1 cellular context compared by ENCODE assay signal in the genomic region with DNA sequence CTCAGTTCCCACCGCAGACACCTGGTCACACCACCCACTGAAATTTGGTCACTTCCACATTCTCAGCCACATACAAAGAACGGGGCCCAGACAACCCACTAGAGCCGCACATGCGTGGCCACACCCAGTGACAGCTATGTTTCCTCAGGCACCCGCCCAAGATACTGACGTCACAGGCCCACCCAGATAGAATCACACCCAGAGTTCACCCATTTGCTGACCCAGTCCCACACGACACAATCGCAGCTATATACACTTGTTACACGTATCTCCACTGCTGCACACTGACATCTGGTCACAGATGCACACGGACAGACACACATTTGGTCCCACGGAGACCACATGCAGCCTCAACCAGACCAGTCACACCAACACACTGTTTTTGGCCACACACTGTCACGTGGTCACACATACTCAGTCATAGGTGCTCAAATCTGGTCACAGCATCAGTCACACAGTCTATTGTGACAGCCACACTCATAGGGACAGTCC.
A peak's percentile ranks its signal among the peaks of the same experiment; 100 is the strongest.
TF ChIP-seq lines count a peak whose summit lies in the region.

No MANE protein-coding gene starts in this region.

TF ChIP-seq in GM12878, 131 proteins besides CTCF, POLR2A, EP300 and RAD21 (continues in another document):
- TF ChIP-seq, protein P1, sequence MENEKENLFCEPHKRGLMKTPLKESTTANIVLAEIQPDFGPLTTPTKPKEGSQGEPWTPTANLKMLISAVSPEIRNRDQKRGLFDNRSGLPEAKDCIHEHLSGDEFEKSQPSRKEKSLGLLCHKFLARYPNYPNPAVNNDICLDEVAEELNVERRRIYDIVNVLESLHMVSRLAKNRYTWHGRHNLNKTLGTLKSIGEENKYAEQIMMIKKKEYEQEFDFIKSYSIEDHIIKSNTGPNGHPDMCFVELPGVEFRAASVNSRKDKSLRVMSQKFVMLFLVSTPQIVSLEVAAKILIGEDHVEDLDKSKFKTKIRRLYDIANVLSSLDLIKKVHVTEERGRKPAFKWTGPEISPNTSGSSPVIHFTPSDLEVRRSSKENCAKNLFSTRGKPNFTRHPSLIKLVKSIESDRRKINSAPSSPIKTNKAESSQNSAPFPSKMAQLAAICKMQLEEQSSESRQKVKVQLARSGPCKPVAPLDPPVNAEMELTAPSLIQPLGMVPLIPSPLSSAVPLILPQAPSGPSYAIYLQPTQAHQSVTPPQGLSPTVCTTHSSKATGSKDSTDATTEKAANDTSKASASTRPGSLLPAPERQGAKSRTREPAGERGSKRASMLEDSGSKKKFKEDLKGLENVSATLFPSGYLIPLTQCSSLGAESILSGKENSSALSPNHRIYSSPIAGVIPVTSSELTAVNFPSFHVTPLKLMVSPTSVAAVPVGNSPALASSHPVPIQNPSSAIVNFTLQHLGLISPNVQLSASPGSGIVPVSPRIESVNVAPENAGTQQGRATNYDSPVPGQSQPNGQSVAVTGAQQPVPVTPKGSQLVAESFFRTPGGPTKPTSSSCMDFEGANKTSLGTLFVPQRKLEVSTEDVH (IDR thresholded peaks at IDR 0.05; ENCODE audit: low read depth, partially characterized antibody): no peak
- TF ChIP-seq JUND (IDR thresholded peaks at IDR 0.05; ENCODE audit: low read depth, low read length): no peak
- no peak for TF ChIP-seq FOXM1 (IDR thresholded peaks at IDR 0.05; ENCODE audit: low read depth, low read length)
- TF ChIP-seq, protein P2, sequence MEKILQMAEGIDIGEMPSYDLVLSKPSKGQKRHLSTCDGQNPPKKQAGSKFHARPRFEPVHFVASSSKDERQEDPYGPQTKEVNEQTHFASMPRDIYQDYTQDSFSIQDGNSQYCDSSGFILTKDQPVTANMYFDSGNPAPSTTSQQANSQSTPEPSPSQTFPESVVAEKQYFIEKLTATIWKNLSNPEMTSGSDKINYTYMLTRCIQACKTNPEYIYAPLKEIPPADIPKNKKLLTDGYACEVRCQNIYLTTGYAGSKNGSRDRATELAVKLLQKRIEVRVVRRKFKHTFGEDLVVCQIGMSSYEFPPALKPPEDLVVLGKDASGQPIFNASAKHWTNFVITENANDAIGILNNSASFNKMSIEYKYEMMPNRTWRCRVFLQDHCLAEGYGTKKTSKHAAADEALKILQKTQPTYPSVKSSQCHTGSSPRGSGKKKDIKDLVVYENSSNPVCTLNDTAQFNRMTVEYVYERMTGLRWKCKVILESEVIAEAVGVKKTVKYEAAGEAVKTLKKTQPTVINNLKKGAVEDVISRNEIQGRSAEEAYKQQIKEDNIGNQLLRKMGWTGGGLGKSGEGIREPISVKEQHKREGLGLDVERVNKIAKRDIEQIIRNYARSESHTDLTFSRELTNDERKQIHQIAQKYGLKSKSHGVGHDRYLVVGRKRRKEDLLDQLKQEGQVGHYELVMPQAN (conservative IDR thresholded peaks at IDR 0.05): no peak
- TF ChIP-seq FOS (IDR thresholded peaks at IDR 0.05; ENCODE audit: borderline replicate concordance, extremely low read depth, insufficient read length): no peak
- no peak for TF ChIP-seq BMI1 (IDR thresholded peaks at IDR 0.05; ENCODE audit: borderline replicate concordance)
- no peak for TF ChIP-seq ESRRA (IDR thresholded peaks at IDR 0.05; ENCODE audit: low read length)
- TF ChIP-seq POLR2AphosphoS2 (IDR thresholded peaks at IDR 0.05; ENCODE audit: low read depth, low read length): no peak
- TF ChIP-seq SREBF2 (IDR thresholded peaks at IDR 0.05; ENCODE audit: low read length): no peak
- TF ChIP-seq TCF12 (IDR thresholded peaks at IDR 0.05; ENCODE audit: low read depth, low read length): peak; percentile 65; the same call in 1 of the 2 replicates
- TF ChIP-seq CREB1 (IDR thresholded peaks at IDR 0.05; ENCODE audit: low read depth): peak; percentile 65; the same call in 1 of the 2 replicates
- TF ChIP-seq CHD2 (IDR thresholded peaks at IDR 0.05; ENCODE audit: borderline replicate concordance, low read depth, low read length): no peak
- no peak for TF ChIP-seq ZNF207 (IDR thresholded peaks at IDR 0.05; ENCODE audit: borderline replicate concordance)
- peak; percentile 80 for TF ChIP-seq SPI1 (IDR thresholded peaks at IDR 0.05; ENCODE audit: borderline replicate concordance, insufficient read depth, low read depth, low read length)
- no peak for TF ChIP-seq TCF3 (IDR thresholded peaks at IDR 0.05; ENCODE audit: borderline replicate concordance, insufficient read depth, low read depth, low read length)
- TF ChIP-seq ZSCAN29 (IDR thresholded peaks at IDR 0.05): no peak
- TF ChIP-seq KLF5 (IDR thresholded peaks at IDR 0.05; ENCODE audit: partially characterized antibody): no peak
- no peak for TF ChIP-seq REST (IDR thresholded peaks at IDR 0.05; ENCODE audit: low read depth, low read length)
- TF ChIP-seq, protein P3, sequence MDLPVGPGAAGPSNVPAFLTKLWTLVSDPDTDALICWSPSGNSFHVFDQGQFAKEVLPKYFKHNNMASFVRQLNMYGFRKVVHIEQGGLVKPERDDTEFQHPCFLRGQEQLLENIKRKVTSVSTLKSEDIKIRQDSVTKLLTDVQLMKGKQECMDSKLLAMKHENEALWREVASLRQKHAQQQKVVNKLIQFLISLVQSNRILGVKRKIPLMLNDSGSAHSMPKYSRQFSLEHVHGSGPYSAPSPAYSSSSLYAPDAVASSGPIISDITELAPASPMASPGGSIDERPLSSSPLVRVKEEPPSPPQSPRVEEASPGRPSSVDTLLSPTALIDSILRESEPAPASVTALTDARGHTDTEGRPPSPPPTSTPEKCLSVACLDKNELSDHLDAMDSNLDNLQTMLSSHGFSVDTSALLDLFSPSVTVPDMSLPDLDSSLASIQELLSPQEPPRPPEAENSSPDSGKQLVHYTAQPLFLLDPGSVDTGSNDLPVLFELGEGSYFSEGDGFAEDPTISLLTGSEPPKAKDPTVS (IDR thresholded peaks at IDR 0.05; ENCODE audit: low read depth, low read length): no peak
- no peak for TF ChIP-seq MYC (IDR thresholded peaks at IDR 0.05; ENCODE audit: insufficient read depth, insufficient read length, insufficient replicate concordance, low read length, severe bottlenecking)
- no peak for TF ChIP-seq IRF4 (IDR thresholded peaks at IDR 0.05; ENCODE audit: low read depth, low read length)
- TF ChIP-seq ATF3 (IDR thresholded peaks at IDR 0.05; ENCODE audit: borderline replicate concordance, extremely low read depth, low read depth, low read length): no peak
- TF ChIP-seq STAT1 (conservative IDR thresholded peaks at IDR 0.05): no peak
- TF ChIP-seq, protein P4, sequence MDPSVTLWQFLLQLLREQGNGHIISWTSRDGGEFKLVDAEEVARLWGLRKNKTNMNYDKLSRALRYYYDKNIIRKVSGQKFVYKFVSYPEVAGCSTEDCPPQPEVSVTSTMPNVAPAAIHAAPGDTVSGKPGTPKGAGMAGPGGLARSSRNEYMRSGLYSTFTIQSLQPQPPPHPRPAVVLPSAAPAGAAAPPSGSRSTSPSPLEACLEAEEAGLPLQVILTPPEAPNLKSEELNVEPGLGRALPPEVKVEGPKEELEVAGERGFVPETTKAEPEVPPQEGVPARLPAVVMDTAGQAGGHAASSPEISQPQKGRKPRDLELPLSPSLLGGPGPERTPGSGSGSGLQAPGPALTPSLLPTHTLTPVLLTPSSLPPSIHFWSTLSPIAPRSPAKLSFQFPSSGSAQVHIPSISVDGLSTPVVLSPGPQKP (IDR thresholded peaks at IDR 0.05; ENCODE audit: low read depth, low read length): no peak
- peak; percentile 75 for TF ChIP-seq MLLT1 (IDR thresholded peaks at IDR 0.05)
- TF ChIP-seq TARDBP (IDR thresholded peaks at IDR 0.05; ENCODE audit: borderline replicate concordance): no peak
- TF ChIP-seq CBX3 (IDR thresholded peaks at IDR 0.05; ENCODE audit: borderline replicate concordance, low read depth): no peak
- TF ChIP-seq EZH2 (IDR thresholded peaks at IDR 0.05; ENCODE audit: borderline replicate concordance, control insufficient read depth, low read depth, low read length): no peak
- no peak for TF ChIP-seq NR2F1 (conservative IDR thresholded peaks at IDR 0.05)
- TF ChIP-seq NR2C2 (IDR thresholded peaks at IDR 0.05; ENCODE audit: borderline replicate concordance, control insufficient read depth, insufficient read length, low read depth): no peak
- peak; percentile 15 for TF ChIP-seq MEF2B (IDR thresholded peaks at IDR 0.05; ENCODE audit: partially characterized antibody, poor library complexity, severe bottlenecking)
- TF ChIP-seq ZNF384 (IDR thresholded peaks at IDR 0.05; ENCODE audit: borderline replicate concordance, low read depth, low read length): no peak
- TF ChIP-seq ZBED1 (IDR thresholded peaks at IDR 0.05; ENCODE audit: borderline replicate concordance): no peak
- TF ChIP-seq, protein P5, sequence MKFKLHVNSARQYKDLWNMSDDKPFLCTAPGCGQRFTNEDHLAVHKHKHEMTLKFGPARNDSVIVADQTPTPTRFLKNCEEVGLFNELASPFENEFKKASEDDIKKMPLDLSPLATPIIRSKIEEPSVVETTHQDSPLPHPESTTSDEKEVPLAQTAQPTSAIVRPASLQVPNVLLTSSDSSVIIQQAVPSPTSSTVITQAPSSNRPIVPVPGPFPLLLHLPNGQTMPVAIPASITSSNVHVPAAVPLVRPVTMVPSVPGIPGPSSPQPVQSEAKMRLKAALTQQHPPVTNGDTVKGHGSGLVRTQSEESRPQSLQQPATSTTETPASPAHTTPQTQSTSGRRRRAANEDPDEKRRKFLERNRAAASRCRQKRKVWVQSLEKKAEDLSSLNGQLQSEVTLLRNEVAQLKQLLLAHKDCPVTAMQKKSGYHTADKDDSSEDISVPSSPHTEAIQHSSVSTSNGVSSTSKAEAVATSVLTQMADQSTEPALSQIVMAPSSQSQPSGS (IDR thresholded peaks at IDR 0.05; ENCODE audit: low read length): no peak
- TF ChIP-seq, protein P6, sequence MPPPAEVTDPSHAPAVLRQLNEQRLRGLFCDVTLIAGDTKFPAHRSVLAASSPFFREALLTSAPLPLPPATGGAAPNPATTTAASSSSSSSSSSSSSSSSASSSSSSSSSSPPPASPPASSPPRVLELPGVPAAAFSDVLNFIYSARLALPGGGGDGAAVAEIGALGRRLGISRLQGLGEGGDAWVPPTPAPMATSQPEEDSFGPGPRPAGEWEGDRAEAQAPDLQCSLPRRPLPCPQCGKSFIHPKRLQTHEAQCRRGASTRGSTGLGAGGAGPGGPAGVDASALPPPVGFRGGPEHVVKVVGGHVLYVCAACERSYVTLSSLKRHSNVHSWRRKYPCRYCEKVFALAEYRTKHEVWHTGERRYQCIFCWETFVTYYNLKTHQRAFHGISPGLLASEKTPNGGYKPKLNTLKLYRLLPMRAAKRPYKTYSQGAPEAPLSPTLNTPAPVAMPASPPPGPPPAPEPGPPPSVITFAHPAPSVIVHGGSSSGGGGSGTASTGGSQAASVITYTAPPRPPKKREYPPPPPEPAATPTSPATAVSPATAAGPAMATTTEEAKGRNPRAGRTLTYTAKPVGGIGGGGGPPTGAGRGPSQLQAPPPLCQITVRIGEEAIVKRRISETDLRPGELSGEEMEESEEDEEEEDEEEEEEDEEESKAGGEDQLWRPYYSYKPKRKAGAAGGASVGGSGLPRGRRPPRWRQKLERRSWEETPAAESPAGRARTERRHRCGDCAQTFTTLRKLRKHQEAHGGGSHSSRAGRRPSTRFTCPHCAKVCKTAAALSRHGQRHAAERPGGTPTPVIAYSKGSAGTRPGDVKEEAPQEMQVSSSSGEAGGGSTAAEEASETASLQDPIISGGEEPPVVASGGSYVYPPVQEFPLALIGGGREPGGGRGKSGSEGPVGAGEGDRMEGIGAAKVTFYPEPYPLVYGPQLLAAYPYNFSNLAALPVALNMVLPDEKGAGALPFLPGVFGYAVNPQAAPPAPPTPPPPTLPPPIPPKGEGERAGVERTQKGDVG (CRISPR knock-in tag; IDR thresholded peaks at IDR 0.05): no peak
- TF ChIP-seq USF1 (IDR thresholded peaks at IDR 0.05; ENCODE audit: borderline replicate concordance, extremely low read length, insufficient read depth, low read depth, low read length): peak; percentile 63
- TF ChIP-seq NR2C1 (IDR thresholded peaks at IDR 0.05): no peak
